Comparison of ENCODE assay signal across 10 cellular contexts in genomic region chr9:92534199-92535159, GRCh38.
DNase-seq lines count a peak whose midpoint lies in the region; ATAC-seq, FAIRE-seq and TF ChIP-seq lines count a peak whose summit lies in the region.
"Had no signal": no experiment of that assay in that cellular context is flagged by ENCODE, and none has a peak within 500 bp of the region (broad histone marks: within the 10 kb centered on the region; RNA-seq: fewer than 3 reads in every experiment).

No MANE protein-coding gene starts in this region.

- no peaks in the 10 kb centered on the region for H4K20me1 ChIP-seq in MM.1S (ENCODE audit: insufficient read depth, low read length)

- H3K79me2 ChIP-seq in MM.1S (ENCODE audit: low read length) = no peaks in the 10 kb centered on the region

- no peaks in the 10 kb centered on the region for H3K9me2 ChIP-seq in MM.1S (replicated peaks; ENCODE audit: insufficient read depth, low read length)

- FAIRE-seq in GM19239 (lab: Jason Lieb, UNC) = peak; percentile 84

- H3K27ac ChIP-seq in MM.1S (ENCODE audit: low read length) (peak overlapping the region; percentile 41), skin epidermis (peak overlapping the region in 18 of 21 experiments; percentile 3 to 84 (median 53))

- no peaks in the 10 kb centered on the region for H3K9me3 ChIP-seq in MM.1S (replicated peaks; ENCODE audit: insufficient read depth, low read length)

- H3K27me3 ChIP-seq in MM.1S (replicated peaks; ENCODE audit: insufficient read depth, low read length) = no peaks in the 10 kb centered on the region
- H3K27me3 ChIP-seq: spleen had no signal

- H3K4me3 ChIP-seq in MM.1S (ENCODE audit: low read length) (peak overlapping the region; percentile 55), fibroblast of mammary gland (ENCODE audit: control insufficient read depth, low read depth, low read length) (no peak overlapping the region), skin epidermis (peak overlapping the region in 3 of 7 experiments; percentile 12 to 29 (median 23))

- DNase-seq in GM19239 (ENCODE audit: insufficient read length, low spot score) = peak; percentile 5
- DNase-seq in MM.1S = peak; percentile 63
- DNase-seq in fibroblast of mammary gland (ENCODE audit: low read depth) = peak; percentile 2
- DNase-seq in HUDEP-2 (lab: John Stamatoyannopoulos, UW; ENCODE audit: unreplicated experiment in 76 of 76) = no peak
- DNase-seq in activated CD4-positive, alpha-beta T cell treated with anti-CD3 and anti-CD28 coated beads for 1 hour = no peak
- DNase-seq in NCI-H510A (lab: John Stamatoyannopoulos, UW) = no peak
- DNase-seq: NCI-H2029, spleen had no signal

- peaks cover 17% of the 10 kb centered on the region for H3F3A ChIP-seq in MM.1S (ENCODE audit: insufficient read depth, low read length)

- H3K36me3 ChIP-seq in MM.1S (replicated peaks; ENCODE audit: insufficient read depth, low read length) = no peaks in the 10 kb centered on the region
- H3K36me3 ChIP-seq: spleen had no signal

- no peak for TF ChIP-seq CTCF in MM.1S (IDR thresholded peaks at IDR 0.05; ENCODE audit: low read length)
- no peak for TF ChIP-seq CTCF in fibroblast of mammary gland (conservative IDR thresholded peaks at IDR 0.05; ENCODE audit: control insufficient read depth, insufficient read depth, low read depth, low read length)

- H3K9ac ChIP-seq in MM.1S (ENCODE audit: low read length) = peak overlapping the region; percentile 22; the same call in 1 of the 2 replicates

- peaks cover 20% of the 10 kb centered on the region for H3K4me1 ChIP-seq in MM.1S (ENCODE audit: low read length)

- H2AFZ ChIP-seq in MM.1S (ENCODE audit: low read length) = peak overlapping the region; percentile 68

- no peak for TF ChIP-seq POLR2A in GM18505 (IDR thresholded peaks at IDR 0.05; ENCODE audit: borderline replicate concordance, extremely low read depth, insufficient read depth, insufficient read length)

- ATAC-seq in GM18505 (IDR thresholded peaks at IDR 0.05; ENCODE audit: unreplicated experiment) = no peak

- H3K4me2 ChIP-seq in MM.1S (ENCODE audit: low read depth, low read length) = peak overlapping the region; percentile 78

Comparison
In these comparisons a context has a peak if more than half of its experiments do, and no peak if none do; other contexts are left out.
1. DNase-seq: peak in GM19239 (single experiment), MM.1S (single experiment) and fibroblast of mammary gland (single experiment); none in HUDEP-2 (0 of 76), activated CD4-positive, alpha-beta T cell treated with anti-CD3 and anti-CD28 coated beads for 1 hour (single experiment) and NCI-H510A (single experiment).